31 cellular contexts compared by ENCODE assay signal in the genomic region with DNA sequence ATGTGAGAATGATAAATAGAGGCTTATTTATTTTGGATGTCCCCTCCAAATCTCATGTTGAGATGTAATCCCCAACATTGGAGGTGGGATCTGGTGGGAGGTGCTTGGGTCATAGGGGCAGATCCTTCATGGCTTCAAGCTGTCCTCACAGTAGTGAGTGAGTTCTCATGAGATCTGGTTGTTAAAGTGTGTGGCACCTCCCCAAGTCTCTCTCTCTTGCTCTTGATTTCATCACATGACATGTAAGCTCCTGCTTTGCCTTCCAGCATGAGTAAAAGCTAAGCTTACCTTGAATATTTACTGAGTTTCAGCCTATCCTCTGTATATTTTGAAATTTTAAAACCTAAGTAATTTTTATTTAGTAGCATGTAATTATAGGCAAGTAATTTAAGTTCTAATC.
"Had no signal": no experiment of that assay in that cellular context is flagged by ENCODE, and none has a peak within 500 bp of the region (broad histone marks: within the 10 kb centered on the region; RNA-seq: fewer than 3 reads in every experiment).

No MANE protein-coding gene starts in this region.

- DNase-seq: activated CD4-positive, alpha-beta memory T cell treated with anti-CD3 and anti-CD28 coated beads, Interleukin-2, amount 10 ng/mL, durations not matched to agents 7 days and 5 days; activated CD4-positive, alpha-beta T cell treated with anti-CD3 and anti-CD28 coated beads for 1 hour; activated CD4-positive, alpha-beta T cell treated with anti-CD3 and anti-CD28 coated beads for 36 hours; activated CD4-positive, alpha-beta T cell treated with anti-CD3 and anti-CD28 coated beads for 48 hours; activated CD4-positive, alpha-beta T cell treated with anti-CD3 and anti-CD28 coated beads, Interleukin-2, amount 10 ng/mL, durations not matched to agents 7 days and 5 days; activated CD4-positive, alpha-beta T cell treated with anti-CD3 and anti-CD28 coated beads, Interleukin-2, amount 50 U/mL, for 48 hours; activated CD4-positive, CD25-positive, alpha-beta regulatory T cell; activated CD8-positive, alpha-beta memory T cell treated with anti-CD3 and anti-CD28 coated beads for 24 hours; activated CD8-positive, alpha-beta memory T cell treated with anti-CD3 and anti-CD28 coated beads, Interleukin-2, amount 10 ng/mL, durations not matched to agents 7 days and 5 days; activated CD8-positive, alpha-beta memory T cell treated with anti-CD3 and anti-CD28 coated beads, Interleukin-2, amount 50 U/mL, for 48 hours; activated CD8-positive, alpha-beta T cell treated with anti-CD3 and anti-CD28 coated beads, Interleukin-2, amount 10 ng/mL, durations not matched to agents 7 days and 5 days; activated effector memory CD4-positive, alpha-beta T cell treated with Interleukin-2 at 50 U/mL for 16 hours; activated gamma-delta T cell; activated naive CD4-positive, alpha-beta T cell treated with anti-CD3 and anti-CD28 coated beads, Interleukin-2, amount 10 ng/mL, durations not matched to agents 7 days and 5 days; activated naive CD4-positive, alpha-beta T cell treated with Interleukin-2 at 50 U/mL for 16 hours; activated naive CD8-positive, alpha-beta T cell treated with anti-CD3 and anti-CD28 coated beads, Interleukin-2, amount 10 ng/mL, durations not matched to agents 7 days and 5 days; activated naive CD8-positive, alpha-beta T cell treated with anti-CD3 and anti-CD28 coated beads, Interleukin-2, amount 50 U/mL, for 24 hours; activated T-cell treated with anti-CD3 and anti-CD28 coated beads, Interleukin-2, amount 50 U/mL, for 24 hours; activated T-cell treated with anti-CD3 and anti-CD28 coated beads, Interleukin-2, amount 50 U/mL, for 48 hours; amygdala; anterior cingulate cortex; caudate nucleus; cerebellar nuclear complex; T-helper 2 cell; T-helper 9 cell; WERI-Rb-1 had no signal

- H3K36me3 ChIP-seq: ascending aorta, cardiac muscle cell, WERI-Rb-1 had no signal

- ATAC-seq: activated CD4-positive, alpha-beta T cell treated with anti-CD3 and anti-CD28 coated beads for 36 hours; activated CD4-positive, CD25-positive, alpha-beta regulatory T cell treated with anti-CD3 and anti-CD28 coated beads, Interleukin-2, amount 50 U/mL, for 24 hours; activated CD8-positive, alpha-beta memory T cell treated with anti-CD3 and anti-CD28 coated beads, Interleukin-2, amount 10 ng/mL, durations not matched to agents 7 days and 5 days; activated CD8-positive, alpha-beta T cell treated with anti-CD3 and anti-CD28 coated beads, Interleukin-2, amount 10 ng/mL, durations not matched to agents 7 days and 5 days; activated naive CD8-positive, alpha-beta T cell treated with anti-CD3 and anti-CD28 coated beads, Interleukin-2, amount 50 U/mL, for 24 hours; WTC11 had no signal

- H3K27ac ChIP-seq: ascending aorta, cardiac muscle cell, WERI-Rb-1 had no signal

- H3K9me3 ChIP-seq: ascending aorta had no signal

- H3K27me3 ChIP-seq: ascending aorta, cardiac muscle cell had no signal

- H3K4me1 ChIP-seq: ascending aorta had no signal

- FAIRE-seq: bronchial epithelial cell had no signal

- H3K4me3 ChIP-seq: ascending aorta, cardiac muscle cell had no signal
